ENCODE assay signal across 35 cellular contexts in the genomic region with DNA sequence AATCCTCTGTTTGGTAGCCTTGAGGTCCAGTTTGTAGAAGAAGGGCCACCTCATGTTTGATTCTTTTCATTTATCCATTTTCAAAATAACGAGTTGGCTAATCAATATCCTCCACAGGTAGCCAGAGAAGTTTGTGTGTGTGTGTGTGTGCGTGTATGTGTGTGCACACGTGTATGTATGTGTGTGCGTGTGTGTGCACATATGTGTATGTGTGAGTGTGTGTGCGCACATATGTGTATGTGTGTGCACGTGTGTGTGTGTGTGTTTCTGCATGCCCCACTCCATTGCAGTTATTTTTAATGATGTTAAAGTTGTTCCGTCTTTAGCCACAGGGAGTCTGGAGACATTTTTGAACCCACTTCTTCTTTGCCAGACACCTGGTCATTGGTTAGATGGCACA.
"Had no signal": no experiment of that assay in that cellular context is flagged by ENCODE, and none has a peak within 500 bp of the region (broad histone marks: within the 10 kb centered on the region; RNA-seq: fewer than 3 reads in every experiment).

No MANE protein-coding gene starts in this region.

- H3K27ac Mint-ChIP-seq: activated B cell treated with CpG ODN at 0.5 μM for 24 hours; activated CD4-positive, alpha-beta memory T cell treated with anti-CD3 and anti-CD28 coated beads for 36 hours; activated CD4-positive, alpha-beta T cell treated with anti-CD3 and anti-CD28 coated beads, Interleukin-2, amount 10 ng/mL, durations not matched to agents 24 days and 14 days; activated CD8-positive, alpha-beta T cell treated with anti-CD3 and anti-CD28 coated beads for 36 hours; activated naive CD4-positive, alpha-beta T cell treated with anti-CD3 and anti-CD28 coated beads for 36 hours; activated naive CD4-positive, alpha-beta T cell treated with anti-CD3 and anti-CD28 coated beads, Interleukin-2, amount 50 U/mL, for 72 hours; activated naive CD8-positive, alpha-beta T cell treated with anti-CD3 and anti-CD28 coated beads for 36 hours; activated T-cell treated with anti-CD3 and anti-CD28 coated beads, Interleukin-2, amount 50 U/mL, for 72 hours; activated T-helper 1 cell treated with anti-CD3 and anti-CD28 coated beads, Interleukin-12 subunit alpha, Interleukin-12 subunit beta, Interleukin-2, Interleukin-4 antibody, amounts not matched to agents 30 ng/mL and 10 ng/mL and 1 ng/mL, durations not matched to agents 14 hours and 24 hours and 36 hours; activated T-helper 17 cell treated with anti-CD3 and anti-CD28 coated beads, Interleukin-2, amount 50 U/mL, for 72 hours; brain; T-helper 17 cell had no signal

- H3K4me3 ChIP-seq: adrenal gland, cardiac muscle cell had no signal

- H3K36me3 Mint-ChIP-seq: activated CD4-positive, alpha-beta memory T cell treated with anti-CD3 and anti-CD28 coated beads for 36 hours; activated naive CD4-positive, alpha-beta T cell treated with anti-CD3 and anti-CD28 coated beads, Interleukin-2, amount 50 U/mL, for 72 hours; activated naive CD8-positive, alpha-beta T cell treated with anti-CD3 and anti-CD28 coated beads for 36 hours; brain had no signal

- DNase-seq: activated B cell treated with CpG ODN at 0.5 μM for 24 hours; activated CD4-positive, alpha-beta memory T cell treated with anti-CD3 and anti-CD28 coated beads for 36 hours; activated CD4-positive, alpha-beta T cell treated with anti-CD3 and anti-CD28 coated beads for 4 hours; activated CD4-positive, alpha-beta T cell treated with anti-CD3 and anti-CD28 coated beads, Interleukin-2, amount 10 ng/mL, durations not matched to agents 24 days and 14 days; activated CD4-positive, alpha-beta T cell treated with anti-CD3 and anti-CD28 coated beads, Interleukin-2, amount 50 U/mL, for 1 hour; activated CD4-positive, alpha-beta T cell treated with anti-CD3 and anti-CD28 coated beads, Interleukin-2, amount 50 U/mL, for 4 hours; activated CD4-positive, CD25-positive, alpha-beta regulatory T cell treated with anti-CD3 and anti-CD28 coated beads, Interleukin-2, amount 50 U/mL, for 72 hours; activated CD8-positive, alpha-beta memory T cell treated with anti-CD3 and anti-CD28 coated beads, Interleukin-2, amount 50 U/mL, for 4 hours; activated CD8-positive, alpha-beta T cell treated with anti-CD3 and anti-CD28 coated beads for 36 hours; activated effector memory CD4-positive, alpha-beta T cell treated with anti-CD3 and anti-CD28 coated beads, Interleukin-2, amount 50 U/mL, for 16 hours; activated gamma-delta T cell treated with Interleukin-2 at 50 U/mL for 16 hours; activated naive CD4-positive, alpha-beta T cell; activated naive CD4-positive, alpha-beta T cell treated with anti-CD3 and anti-CD28 coated beads for 36 hours; activated naive CD4-positive, alpha-beta T cell treated with anti-CD3 and anti-CD28 coated beads, Interleukin-2, amount 50 U/mL, for 16 hours; activated naive CD8-positive, alpha-beta T cell treated with anti-CD3 and anti-CD28 coated beads for 36 hours; activated T-cell treated with anti-CD3 and anti-CD28 coated beads for 4 hours; activated T-cell treated with anti-CD3 and anti-CD28 coated beads, Interleukin-2, amount 50 U/mL, for 1 hour; activated T-cell treated with anti-CD3 and anti-CD28 coated beads, Interleukin-2, amount 50 U/mL, for 4 hours; activated T-cell treated with anti-CD3 and anti-CD28 coated beads, Interleukin-2, amount 50 U/mL, for 72 hours; adrenal gland; amniotic stem cell; aorta; caudate nucleus; cerebellar nuclear complex; T-helper 17 cell had no signal

- H3K27me3 ChIP-seq: adrenal gland, cardiac muscle cell had no signal

- H3K4me3 Mint-ChIP-seq: activated B cell treated with CpG ODN at 0.5 μM for 24 hours; activated CD4-positive, alpha-beta memory T cell treated with anti-CD3 and anti-CD28 coated beads for 36 hours; activated CD4-positive, alpha-beta T cell treated with anti-CD3 and anti-CD28 coated beads, Interleukin-2, amount 10 ng/mL, durations not matched to agents 24 days and 14 days; activated CD8-positive, alpha-beta T cell treated with anti-CD3 and anti-CD28 coated beads for 36 hours; activated naive CD4-positive, alpha-beta T cell treated with anti-CD3 and anti-CD28 coated beads for 36 hours; activated naive CD8-positive, alpha-beta T cell treated with anti-CD3 and anti-CD28 coated beads for 36 hours; activated T-cell treated with anti-CD3 and anti-CD28 coated beads, Interleukin-2, amount 50 U/mL, for 4 hours; activated T-cell treated with anti-CD3 and anti-CD28 coated beads, Interleukin-2, amount 50 U/mL, for 72 hours; activated T-helper 1 cell treated with anti-CD3 and anti-CD28 coated beads, Interleukin-12 subunit alpha, Interleukin-12 subunit beta, Interleukin-2, Interleukin-4 antibody, amounts not matched to agents 30 ng/mL and 10 ng/mL and 1 ng/mL, durations not matched to agents 14 hours and 24 hours and 36 hours; activated T-helper 17 cell treated with anti-CD3 and anti-CD28 coated beads, Interleukin-2, amount 50 U/mL, for 72 hours; brain; central memory CD8-positive, alpha-beta T cell; T-helper 17 cell had no signal

- H3K4me1 ChIP-seq: adrenal gland had no signal

- H3K27ac ChIP-seq: adrenal gland, cardiac muscle cell, VCaP had no signal

- ATAC-seq: activated CD8-positive, alpha-beta T cell treated with anti-CD3 and anti-CD28 coated beads for 36 hours; activated naive CD4-positive, alpha-beta T cell treated with anti-CD3 and anti-CD28 coated beads, Interleukin-2, amount 50 U/mL, for 72 hours; activated T-cell treated with anti-CD3 and anti-CD28 coated beads, Interleukin-2, amount 50 U/mL, for 4 hours; activated T-cell treated with anti-CD3 and anti-CD28 coated beads, Interleukin-2, amount 50 U/mL, for 72 hours; activated T-helper 17 cell treated with anti-CD3 and anti-CD28 coated beads, Interleukin-2, amount 50 U/mL, for 72 hours; T-helper 17 cell had no signal

- H3K9me3 Mint-ChIP-seq: activated B cell treated with CpG ODN at 0.5 μM for 24 hours; activated CD4-positive, alpha-beta memory T cell treated with anti-CD3 and anti-CD28 coated beads for 36 hours; activated CD4-positive, alpha-beta T cell treated with anti-CD3 and anti-CD28 coated beads, Interleukin-2, amount 10 ng/mL, durations not matched to agents 24 days and 14 days; activated CD8-positive, alpha-beta T cell treated with anti-CD3 and anti-CD28 coated beads for 36 hours; activated naive CD4-positive, alpha-beta T cell treated with anti-CD3 and anti-CD28 coated beads for 36 hours; activated naive CD4-positive, alpha-beta T cell treated with anti-CD3 and anti-CD28 coated beads, Interleukin-2, amount 50 U/mL, for 72 hours; activated naive CD8-positive, alpha-beta T cell treated with anti-CD3 and anti-CD28 coated beads for 36 hours; activated T-cell treated with anti-CD3 and anti-CD28 coated beads, Interleukin-2, amount 50 U/mL, for 4 hours; activated T-cell treated with anti-CD3 and anti-CD28 coated beads, Interleukin-2, amount 50 U/mL, for 72 hours; activated T-helper 1 cell treated with anti-CD3 and anti-CD28 coated beads, Interleukin-12 subunit alpha, Interleukin-12 subunit beta, Interleukin-2, Interleukin-4 antibody, amounts not matched to agents 30 ng/mL and 10 ng/mL and 1 ng/mL, durations not matched to agents 14 hours and 24 hours and 36 hours; activated T-helper 17 cell treated with anti-CD3 and anti-CD28 coated beads, Interleukin-2, amount 50 U/mL, for 72 hours; brain; central memory CD8-positive, alpha-beta T cell had no signal

- H3K36me3 ChIP-seq: adrenal gland, cardiac muscle cell had no signal

- H3K9me3 ChIP-seq: adrenal gland had no signal

- H3K4me1 Mint-ChIP-seq: activated B cell treated with CpG ODN at 0.5 μM for 24 hours; central memory CD8-positive, alpha-beta T cell; T-helper 17 cell had no signal

- FAIRE-seq: astrocyte, bronchial epithelial cell, TTC549 had no signal
